In genomic region chr22:36471341-36471821, GRCh38 we compare ENCODE assay signal across 1 cellular context.
TF ChIP-seq lines count a peak whose summit lies in the region.

No MANE protein-coding gene starts in this region.

TF ChIP-seq in H1, 55 proteins besides CTCF, POLR2A, EP300 and RAD21:
- TF ChIP-seq SIRT6 (IDR thresholded peaks at IDR 0.05; ENCODE audit: low read length) (no peak), NANOG (IDR thresholded peaks at IDR 0.05; ENCODE audit: insufficient read depth, low read depth, low read length, poor library complexity, severe bottlenecking) (no peak), JUND (IDR thresholded peaks at IDR 0.05; ENCODE audit: low read length) (no peak), CBX5 (IDR thresholded peaks at IDR 0.05; ENCODE audit: low read depth, low read length) (no peak), BRCA1 (IDR thresholded peaks at IDR 0.05; ENCODE audit: low read depth, low read length) (no peak), CHD1 (IDR thresholded peaks at IDR 0.05; ENCODE audit: low read depth, low read length) (no peak), BCL11A (IDR thresholded peaks at IDR 0.05; ENCODE audit: low read depth in 2 of 2, low read length in 2 of 2) (no peak), FOSL1 (IDR thresholded peaks at IDR 0.05; ENCODE audit: insufficient read depth, low read depth, low read length) (no peak), CBX8 (IDR thresholded peaks at IDR 0.05; ENCODE audit: borderline replicate concordance, low read depth, low read length) (no peak), EZH2 (IDR thresholded peaks at IDR 0.05; ENCODE audit: low read depth, low read length, severe bottlenecking) (no peak), RNF2 (IDR thresholded peaks at IDR 0.05; ENCODE audit: borderline replicate concordance, low read depth, low read length, missing control alignments, poor library complexity, severe bottlenecking) (no peak), USF2 (IDR thresholded peaks at IDR 0.05; ENCODE audit: low read length) (no peak), TAF7 (optimal IDR thresholded peaks at IDR 0.05; ENCODE audit: borderline replicate concordance, low read depth, low read length) (no peak), GTF2F1 (IDR thresholded peaks at IDR 0.05; ENCODE audit: borderline replicate concordance, low read depth, low read length) (no peak), ATF3 (IDR thresholded peaks at IDR 0.05; ENCODE audit: insufficient read depth, low read depth, low read length) (no peak)
TF ChIP-seq in H1: peak in this region for 0.
